In genomic region chr10:53134050-53134449, GRCh38 we compare ENCODE assay signal across 10 cellular contexts.
"Had no signal": no experiment of that assay in that cellular context is flagged by ENCODE, and none has a peak within 500 bp of the region (broad histone marks: within the 10 kb centered on the region; RNA-seq: fewer than 3 reads in every experiment).

No MANE protein-coding gene starts in this region.

- H3K27ac ChIP-seq: GM23248, HL-60 had no signal

- H3K4me3 ChIP-seq: GM23248, HAP-1, K562 had no signal

- FAIRE-seq: HTR-8/SVneo, K562 had no signal

- H3K36me3 ChIP-seq: HAP-1 had no signal

- H3K27ac Mint-ChIP-seq: HFFc6 had no signal

- H3K9me3 ChIP-seq: HAP-1 had no signal

- H2AFZ ChIP-seq: GM23248 had no signal

- H3K4me3 Mint-ChIP-seq: HFFc6 had no signal

- H3K9ac ChIP-seq: GM23248 had no signal

- ATAC-seq: HCT116, K562 had no signal

- H3K4me1 ChIP-seq: HAP-1 had no signal

- DNase-seq: GM23248, GOT3, H7, HFFc6, IMR-90 had no signal
